13 cellular contexts compared by ENCODE assay signal in the genomic region with DNA sequence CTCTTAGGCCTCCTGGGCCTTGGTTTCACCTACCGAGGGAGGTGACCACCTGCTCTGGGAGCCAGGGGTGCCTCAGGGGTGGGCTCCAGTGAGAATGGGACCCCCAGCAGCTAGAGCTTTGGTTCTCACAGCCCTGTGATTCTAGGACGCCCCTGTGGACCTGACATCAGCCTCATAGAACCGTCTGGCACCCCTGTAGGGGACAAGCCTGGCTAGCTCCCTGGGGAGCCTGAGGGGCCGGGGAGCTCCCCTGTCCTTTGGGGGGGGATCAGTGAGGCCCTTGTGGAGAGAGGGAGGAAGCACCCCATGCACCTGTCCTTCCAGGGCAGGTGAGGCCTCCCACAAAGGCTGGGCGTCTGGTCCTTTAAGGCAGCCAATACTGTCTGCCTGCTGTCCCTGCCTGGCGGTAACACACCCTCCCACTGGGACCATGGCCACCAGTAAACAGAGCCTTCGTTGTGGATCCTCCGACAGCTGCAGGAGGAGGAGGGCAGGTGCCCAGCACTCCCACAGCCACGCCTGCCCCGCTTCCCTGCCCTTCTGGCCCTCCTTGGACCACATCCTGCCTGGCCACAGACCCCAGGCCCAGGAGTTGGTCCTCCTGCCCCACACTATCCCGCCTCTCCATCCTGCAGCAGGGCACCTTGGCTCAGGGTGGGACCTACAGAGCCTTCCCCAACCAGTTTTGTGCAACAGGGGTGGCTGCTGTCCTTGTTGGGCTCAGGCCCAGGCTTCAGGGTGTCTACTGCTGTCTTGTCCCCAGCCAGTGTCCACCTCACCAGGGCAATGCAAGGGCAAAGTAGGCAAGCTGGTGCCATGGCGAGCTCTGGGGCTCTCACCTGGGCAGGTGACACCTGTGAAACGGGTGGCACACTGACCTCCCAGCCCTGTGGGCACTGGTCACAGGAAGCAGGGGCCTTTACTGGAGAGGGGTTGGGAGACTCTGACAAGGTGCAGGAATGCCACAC. TPM values are rescaled to one million over a fixed set of nuclear protein-coding genes. Genes with fewer than 3 reads are reported as not detected.
DNase-seq lines count a peak whose midpoint lies in the region; ATAC-seq lines count a peak whose summit lies in the region.
"Had no signal": no experiment of that assay in that cellular context is flagged by ENCODE, and none has a peak within 500 bp of the region (broad histone marks: within the 10 kb centered on the region; RNA-seq: fewer than 3 reads in every experiment).

No MANE protein-coding gene starts in this region.

- H3K36me3 ChIP-seq in BLaER1: peaks cover 14% of the 10 kb centered on the region
- peaks cover 15% of the 10 kb centered on the region for H3K36me3 ChIP-seq in SJCRH30

- peak overlapping the region; percentile 98 for H3K4me2 ChIP-seq in BLaER1

- H4K20me1 ChIP-seq in BLaER1: peaks cover 33% of the 10 kb centered on the region

- H3K4me3 ChIP-seq in BLaER1 (peak overlapping the region; percentile 63; the same call in 1 of the 2 replicates), SJCRH30 (no peak overlapping the region)

- no peak for ATAC-seq in GM19395 (IDR thresholded peaks at IDR 0.05; ENCODE audit: unreplicated experiment)

- no peaks in the 10 kb centered on the region for H3K27me3 ChIP-seq in BLaER1
- no peaks in the 10 kb centered on the region for H3K27me3 ChIP-seq in SJCRH30

- peak; percentile 45 for DNase-seq in M059J (ENCODE audit: low read depth)
- peak; percentile 93 to 94 for DNase-seq in SJCRH30
- peak; percentile 66 for DNase-seq in midbrain (lab: John Stamatoyannopoulos, UW)
- DNase-seq in NCI-H446 (lab: John Stamatoyannopoulos, UW): no peak
- no peak for DNase-seq in G401 (ENCODE audit: low spot score)
- no peak for DNase-seq in GM19240 (ENCODE audit: insufficient read length, low spot score)
- DNase-seq: activated naive CD8-positive, alpha-beta T cell treated with anti-CD3 and anti-CD28 coated beads, Interleukin-2, amount 10 ng/mL, durations not matched to agents 7 days and 5 days; T-helper 9 cell had no signal

- H3K9me3 ChIP-seq in BLaER1: no peaks in the 10 kb centered on the region
- no peaks in the 10 kb centered on the region for H3K9me3 ChIP-seq in SJCRH30 (replicated peaks)

- H3K4me1 ChIP-seq in BLaER1 (peaks cover 72% of the 10 kb centered on the region), SJCRH30 (peaks cover 40% of the 10 kb centered on the region)

- peak overlapping the region; percentile 69 for H3K9ac ChIP-seq in BLaER1
- H3K9ac ChIP-seq: KMS-11 had no signal

- in situ Hi-C loops in G401 (cut with HindIII; ENCODE audit: low sequenced_read_pairs): no loop called here

- H3K27ac ChIP-seq in BLaER1 (peak overlapping the region; percentile 84), SJCRH30 (peak overlapping the region; percentile 64)
- H3K27ac ChIP-seq: KMS-11 had no signal

RNA-seq across cellular contexts. Expression of a gene that starts 3.0 kb away (rescaled TPM):
- total RNA-seq in M059J (2014; rRNA removed; shearing (Covaris generic)): 273 and 381 TPM in 2 replicates
- 528 and 565 TPM in 2 replicates for total RNA-seq in SJCRH30 (2014; rRNA removed; shearing (Covaris generic))
- total RNA-seq in G401 (2014; rRNA removed; shearing (Covaris generic)): 1,012 and 1,099 TPM in 2 replicates

RNA-seq across cellular contexts. Expression of a gene that starts 7.3 kb away (rescaled TPM):
- 0.10 TPM in 1 of 2 replicates, not detected in the other for total RNA-seq in M059J (2014; rRNA removed; shearing (Covaris generic))
- total RNA-seq in SJCRH30 (2014; rRNA removed; shearing (Covaris generic)): 0.06 TPM in 1 of 2 replicates, not detected in the other
- not detected in 2 replicates for total RNA-seq in G401 (2014; rRNA removed; shearing (Covaris generic))
- total RNA-seq: activated naive CD8-positive, alpha-beta T cell treated with anti-CD3 and anti-CD28 coated beads, Interleukin-2, amount 10 ng/mL, durations not matched to agents 7 days and 5 days; fibroblast of lung; mesenteric fat pad had no signal

RNA-seq across cellular contexts. Expression of a gene that starts 10.7 kb away (rescaled TPM):
- total RNA-seq in M059J (2014; rRNA removed; shearing (Covaris generic)): not detected in 2 replicates
- total RNA-seq in SJCRH30 (2014; rRNA removed; shearing (Covaris generic)): not detected in 2 replicates
- total RNA-seq in G401 (2014; rRNA removed; shearing (Covaris generic)): not detected in 2 replicates
- total RNA-seq: activated naive CD8-positive, alpha-beta T cell treated with anti-CD3 and anti-CD28 coated beads, Interleukin-2, amount 10 ng/mL, durations not matched to agents 7 days and 5 days; mesenteric fat pad had no signal

RNA-seq across cellular contexts. Expression of a gene that starts 13.0 kb away (rescaled TPM):
- not detected in 2 replicates for total RNA-seq in M059J (2014; rRNA removed; shearing (Covaris generic))
- not detected in 2 replicates for total RNA-seq in SJCRH30 (2014; rRNA removed; shearing (Covaris generic))
- total RNA-seq in G401 (2014; rRNA removed; shearing (Covaris generic)): not detected in 2 replicates
- total RNA-seq: activated naive CD8-positive, alpha-beta T cell treated with anti-CD3 and anti-CD28 coated beads, Interleukin-2, amount 10 ng/mL, durations not matched to agents 7 days and 5 days; fibroblast of lung; mesenteric fat pad had no signal

RNA-seq across cellular contexts. Expression of a gene that starts 13.1 kb away (rescaled TPM):
- 0.44 and 1.0 TPM in 2 replicates for total RNA-seq in M059J (2014; rRNA removed; shearing (Covaris generic))
- 1.7 TPM in 2 replicates for total RNA-seq in SJCRH30 (2014; rRNA removed; shearing (Covaris generic))
- 10.7 and 16.0 TPM in 2 replicates for total RNA-seq in G401 (2014; rRNA removed; shearing (Covaris generic))

Comparison
In these comparisons a context has a peak if more than half of its experiments do, and no peak if none do; other contexts are left out.
1. DNase-seq: peak in M059J (single experiment), SJCRH30 (2 of 2) and midbrain (single experiment); none in NCI-H446 (0 of 2), G401 (single experiment) and GM19240 (single experiment).